In the genomic region with DNA sequence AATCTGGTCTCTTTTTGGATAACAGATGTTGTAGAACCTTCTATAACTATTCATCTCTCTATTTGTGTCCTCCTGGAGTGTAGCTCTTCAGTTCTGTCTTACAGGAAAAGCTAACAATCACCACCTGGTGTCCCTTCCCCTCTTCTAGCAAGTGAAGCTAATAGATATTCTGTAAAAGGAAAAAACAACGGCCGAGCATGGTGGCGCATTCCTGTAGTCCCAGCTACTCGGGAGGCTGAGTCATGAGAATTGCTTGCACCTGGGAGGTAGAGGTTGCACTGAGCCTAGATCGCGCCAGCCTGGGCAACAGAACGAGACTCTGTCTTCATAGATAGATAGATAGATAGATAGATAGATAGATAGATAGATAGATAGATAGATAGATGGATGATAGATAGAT, we compare ENCODE assay signal across 1 cellular context.
TF ChIP-seq lines count a peak whose summit lies in the region.

No MANE protein-coding gene starts in this region.

TF ChIP-seq in GM23338, 12 proteins besides CTCF, POLR2A, EP300 and RAD21 (continued from another document):
- TF ChIP-seq, protein P1, sequence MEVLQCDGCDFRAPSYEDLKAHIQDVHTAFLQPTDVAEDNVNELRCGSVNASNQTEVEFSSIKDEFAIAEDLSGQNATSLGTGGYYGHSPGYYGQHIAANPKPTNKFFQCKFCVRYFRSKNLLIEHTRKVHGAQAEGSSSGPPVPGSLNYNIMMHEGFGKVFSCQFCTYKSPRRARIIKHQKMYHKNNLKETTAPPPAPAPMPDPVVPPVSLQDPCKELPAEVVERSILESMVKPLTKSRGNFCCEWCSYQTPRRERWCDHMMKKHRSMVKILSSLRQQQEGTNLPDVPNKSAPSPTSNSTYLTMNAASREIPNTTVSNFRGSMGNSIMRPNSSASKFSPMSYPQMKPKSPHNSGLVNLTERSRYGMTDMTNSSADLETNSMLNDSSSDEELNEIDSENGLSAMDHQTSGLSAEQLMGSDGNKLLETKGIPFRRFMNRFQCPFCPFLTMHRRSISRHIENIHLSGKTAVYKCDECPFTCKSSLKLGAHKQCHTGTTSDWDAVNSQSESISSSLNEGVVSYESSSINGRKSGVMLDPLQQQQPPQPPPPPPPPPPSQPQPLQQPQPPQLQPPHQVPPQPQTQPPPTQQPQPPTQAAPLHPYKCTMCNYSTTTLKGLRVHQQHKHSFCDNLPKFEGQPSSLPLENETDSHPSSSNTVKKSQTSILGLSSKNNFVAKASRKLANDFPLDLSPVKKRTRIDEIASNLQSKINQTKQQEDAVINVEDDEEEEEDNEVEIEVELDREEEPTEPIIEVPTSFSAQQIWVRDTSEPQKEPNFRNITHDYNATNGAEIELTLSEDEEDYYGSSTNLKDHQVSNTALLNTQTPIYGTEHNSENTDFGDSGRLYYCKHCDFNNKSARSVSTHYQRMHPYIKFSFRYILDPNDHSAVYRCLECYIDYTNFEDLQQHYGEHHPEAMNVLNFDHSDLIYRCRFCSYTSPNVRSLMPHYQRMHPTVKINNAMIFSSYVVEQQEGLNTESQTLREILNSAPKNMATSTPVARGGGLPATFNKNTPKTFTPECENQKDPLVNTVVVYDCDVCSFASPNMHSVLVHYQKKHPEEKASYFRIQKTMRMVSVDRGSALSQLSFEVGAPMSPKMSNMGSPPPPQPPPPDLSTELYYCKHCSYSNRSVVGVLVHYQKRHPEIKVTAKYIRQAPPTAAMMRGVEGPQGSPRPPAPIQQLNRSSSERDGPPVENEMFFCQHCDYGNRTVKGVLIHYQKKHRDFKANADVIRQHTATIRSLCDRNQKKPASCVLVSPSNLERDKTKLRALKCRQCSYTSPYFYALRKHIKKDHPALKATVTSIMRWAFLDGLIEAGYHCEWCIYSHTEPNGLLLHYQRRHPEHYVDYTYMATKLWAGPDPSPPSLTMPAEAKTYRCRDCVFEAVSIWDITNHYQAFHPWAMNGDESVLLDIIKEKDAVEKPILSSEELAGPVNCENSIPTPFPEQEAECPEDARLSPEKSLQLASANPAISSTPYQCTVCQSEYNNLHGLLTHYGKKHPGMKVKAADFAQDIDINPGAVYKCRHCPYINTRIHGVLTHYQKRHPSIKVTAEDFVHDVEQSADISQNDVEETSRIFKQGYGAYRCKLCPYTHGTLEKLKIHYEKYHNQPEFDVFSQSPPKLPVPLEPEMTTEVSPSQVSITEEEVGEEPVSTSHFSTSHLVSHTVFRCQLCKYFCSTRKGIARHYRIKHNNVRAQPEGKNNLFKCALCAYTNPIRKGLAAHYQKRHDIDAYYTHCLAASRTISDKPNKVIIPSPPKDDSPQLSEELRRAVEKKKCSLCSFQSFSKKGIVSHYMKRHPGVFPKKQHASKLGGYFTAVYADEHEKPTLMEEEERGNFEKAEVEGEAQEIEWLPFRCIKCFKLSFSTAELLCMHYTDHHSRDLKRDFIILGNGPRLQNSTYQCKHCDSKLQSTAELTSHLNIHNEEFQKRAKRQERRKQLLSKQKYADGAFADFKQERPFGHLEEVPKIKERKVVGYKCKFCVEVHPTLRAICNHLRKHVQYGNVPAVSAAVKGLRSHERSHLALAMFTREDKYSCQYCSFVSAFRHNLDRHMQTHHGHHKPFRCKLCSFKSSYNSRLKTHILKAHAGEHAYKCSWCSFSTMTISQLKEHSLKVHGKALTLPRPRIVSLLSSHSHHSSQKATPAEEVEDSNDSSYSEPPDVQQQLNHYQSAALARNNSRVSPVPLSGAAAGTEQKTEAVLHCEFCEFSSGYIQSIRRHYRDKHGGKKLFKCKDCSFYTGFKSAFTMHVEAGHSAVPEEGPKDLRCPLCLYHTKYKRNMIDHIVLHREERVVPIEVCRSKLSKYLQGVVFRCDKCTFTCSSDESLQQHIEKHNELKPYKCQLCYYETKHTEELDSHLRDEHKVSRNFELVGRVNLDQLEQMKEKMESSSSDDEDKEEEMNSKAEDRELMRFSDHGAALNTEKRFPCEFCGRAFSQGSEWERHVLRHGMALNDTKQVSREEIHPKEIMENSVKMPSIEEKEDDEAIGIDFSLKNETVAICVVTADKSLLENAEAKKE (CRISPR knock-in tag; IDR thresholded peaks at IDR 0.05): peak; percentile 14; the same call in 1 of the 2 replicates
